18 cellular contexts compared by ENCODE assay signal in genomic region chr9:1877951-1878350, GRCh38.
DNase-seq lines count a peak whose midpoint lies in the region; ATAC-seq, FAIRE-seq and TF ChIP-seq lines count a peak whose summit lies in the region.
"Had no signal": no experiment of that assay in that cellular context is flagged by ENCODE, and none has a peak within 500 bp of the region (broad histone marks: within the 10 kb centered on the region; RNA-seq: fewer than 3 reads in every experiment).

No MANE protein-coding gene starts in this region.

- H4K20me1 ChIP-seq in OCI-LY3 (ENCODE audit: insufficient read depth, low read length), result no peaks in the 10 kb centered on the region

- peaks cover 96% of the 10 kb centered on the region for H3K4me1 ChIP-seq in OCI-LY3 (ENCODE audit: low read length)

- no peaks in the 10 kb centered on the region for H3K27me3 ChIP-seq in OCI-LY3 (ENCODE audit: low read depth, low read length)

- intact Hi-C loops in dendritic cell treated with granulocyte-macrophage colony-stimulating factor and Interleukin-4, amounts not matched to agents 40 ng/mL and 50 ng/mL, for 4 days (cut with micrococcal nuclease), result no loop called here

- H3K36me3 ChIP-seq in OCI-LY3 (replicated peaks; ENCODE audit: low read depth, low read length), result no peaks in the 10 kb centered on the region

- H3K9me3 Mint-ChIP-seq in dendritic cell treated with granulocyte-macrophage colony-stimulating factor and Interleukin-4, amounts not matched to agents 40 ng/mL and 50 ng/mL, for 4 days, result no peaks in the 10 kb centered on the region
- peaks cover 0 to 3% of the 10 kb centered on the region in 2 donors for H3K9me3 Mint-ChIP-seq in stimulated activated naive B cell treated with anti-CD40 and anti-IgM and Interleukin-4, amounts not matched to agents 10 μg/mL and 1 μg/mL and 100 μg/mL, for 72 hours
- H3K9me3 Mint-ChIP-seq: CD4-positive, alpha-beta memory T cell; GM23338; H9 had no signal

- peak overlapping the region; percentile 29; the same call in 1 of the 2 replicates for H3K4me3 ChIP-seq in OCI-LY3 (ENCODE audit: low read length)
- H3K4me3 ChIP-seq: GM23338 had no signal

- no peak overlapping the region for H3K4me3 Mint-ChIP-seq in dendritic cell treated with granulocyte-macrophage colony-stimulating factor and Interleukin-4, amounts not matched to agents 40 ng/mL and 50 ng/mL, for 4 days
- H3K4me3 Mint-ChIP-seq in stimulated activated naive B cell treated with anti-CD40 and anti-IgM and Interleukin-4, amounts not matched to agents 10 μg/mL and 1 μg/mL and 100 μg/mL, for 72 hours, result no peak overlapping the region
- H3K4me3 Mint-ChIP-seq: GM23338, H9 had no signal

- peak overlapping the region; percentile 98 for H3K27ac ChIP-seq in OCI-LY3 (ENCODE audit: low read length)

- H3K9me3 ChIP-seq in OCI-LY3 (ENCODE audit: insufficient read depth, low read length), result no peaks in the 10 kb centered on the region

- H2AFZ ChIP-seq in OCI-LY3 (ENCODE audit: low read depth, low read length), result no peak overlapping the region
- H2AFZ ChIP-seq: GM23338 had no signal

- peak overlapping the region; percentile 45 for H3K27ac Mint-ChIP-seq in dendritic cell treated with granulocyte-macrophage colony-stimulating factor and Interleukin-4, amounts not matched to agents 40 ng/mL and 50 ng/mL, for 4 days
- peak overlapping the region; percentile 82 for H3K27ac Mint-ChIP-seq in stimulated activated naive B cell treated with anti-CD40 and anti-IgM and Interleukin-4, amounts not matched to agents 10 μg/mL and 1 μg/mL and 100 μg/mL, for 72 hours
- H3K27ac Mint-ChIP-seq: CD4-positive, alpha-beta memory T cell; GM23338 had no signal

- FAIRE-seq in GM18507 (lab: Jason Lieb, UNC), result peak; percentile 57

- ATAC-seq in stimulated activated naive B cell treated with anti-CD40 and anti-IgM and Interleukin-4, amounts not matched to agents 10 μg/mL and 1 μg/mL and 100 μg/mL, for 72 hours (replicated peaks), result no peak
- no peak for ATAC-seq in HG03354 (IDR thresholded peaks at IDR 0.05; ENCODE audit: poor library complexity, severe bottlenecking, unreplicated experiment)
- ATAC-seq: GM23338, HCT116 had no signal

- no peaks in the 10 kb centered on the region for H3K36me3 Mint-ChIP-seq in dendritic cell treated with granulocyte-macrophage colony-stimulating factor and Interleukin-4, amounts not matched to agents 40 ng/mL and 50 ng/mL, for 4 days (ENCODE audit: low read depth)
- peaks cover 0 to 3% of the 10 kb centered on the region in 2 donors for H3K36me3 Mint-ChIP-seq in stimulated activated naive B cell treated with anti-CD40 and anti-IgM and Interleukin-4, amounts not matched to agents 10 μg/mL and 1 μg/mL and 100 μg/mL, for 72 hours
- H3K36me3 Mint-ChIP-seq: CD4-positive, alpha-beta memory T cell had no signal

- peak overlapping the region; percentile 95 for H3K9ac ChIP-seq in OCI-LY3 (ENCODE audit: low read length)

- TF ChIP-seq CTCF in OCI-LY3 (IDR thresholded peaks at IDR 0.05; ENCODE audit: low read depth, low read length), result no peak

- peak overlapping the region; percentile 65 for H3K4me2 ChIP-seq in OCI-LY3 (ENCODE audit: low read length)
- H3K4me2 ChIP-seq: GM23338 had no signal

- H3K27me3 Mint-ChIP-seq in dendritic cell treated with granulocyte-macrophage colony-stimulating factor and Interleukin-4, amounts not matched to agents 40 ng/mL and 50 ng/mL, for 4 days, result peaks cover 3% of the 10 kb centered on the region
- H3K27me3 Mint-ChIP-seq in stimulated activated naive B cell treated with anti-CD40 and anti-IgM and Interleukin-4, amounts not matched to agents 10 μg/mL and 1 μg/mL and 100 μg/mL, for 72 hours, result peaks cover 0 to 3% of the 10 kb centered on the region in 2 donors

- H3K4me1 Mint-ChIP-seq in dendritic cell treated with granulocyte-macrophage colony-stimulating factor and Interleukin-4, amounts not matched to agents 40 ng/mL and 50 ng/mL, for 4 days (ENCODE audit: low read depth), result no peaks in the 10 kb centered on the region
- H3K4me1 Mint-ChIP-seq in stimulated activated naive B cell treated with anti-CD40 and anti-IgM and Interleukin-4, amounts not matched to agents 10 μg/mL and 1 μg/mL and 100 μg/mL, for 72 hours, result peaks cover 19 to 25% of the 10 kb centered on the region in 2 donors
- H3K4me1 Mint-ChIP-seq: GM23338, H9 had no signal

- no peak for DNase-seq in GM18507 (ENCODE audit: extremely low spot score, insufficient read length, low read depth)
- no peak for DNase-seq in stimulated activated naive B cell treated with anti-CD40 and anti-IgM and Interleukin-4, amounts not matched to agents 10 μg/mL and 1 μg/mL and 100 μg/mL, for 72 hours
- no peak for DNase-seq in NCI-H1436 (lab: John Stamatoyannopoulos, UW)
- no peak for DNase-seq in stimulated activated CD8-positive, alpha-beta memory T cell treated with anti-CD3 and anti-CD28 coated beads, Interleukin-4, amount 100 ng/mL, for 48 hours
- no peak for DNase-seq in NCI-H226
- DNase-seq: C1 segment of cervical spinal cord; Calu3; CD4-positive, alpha-beta memory T cell; COR-L47; DMS153; EL; GDM1; H9 had no signal

- H3K79me2 ChIP-seq in OCI-LY3 (ENCODE audit: low read length), result peaks cover 14% of the 10 kb centered on the region
